Comparison of ENCODE assay signal across 30 cellular contexts in the genomic region with DNA sequence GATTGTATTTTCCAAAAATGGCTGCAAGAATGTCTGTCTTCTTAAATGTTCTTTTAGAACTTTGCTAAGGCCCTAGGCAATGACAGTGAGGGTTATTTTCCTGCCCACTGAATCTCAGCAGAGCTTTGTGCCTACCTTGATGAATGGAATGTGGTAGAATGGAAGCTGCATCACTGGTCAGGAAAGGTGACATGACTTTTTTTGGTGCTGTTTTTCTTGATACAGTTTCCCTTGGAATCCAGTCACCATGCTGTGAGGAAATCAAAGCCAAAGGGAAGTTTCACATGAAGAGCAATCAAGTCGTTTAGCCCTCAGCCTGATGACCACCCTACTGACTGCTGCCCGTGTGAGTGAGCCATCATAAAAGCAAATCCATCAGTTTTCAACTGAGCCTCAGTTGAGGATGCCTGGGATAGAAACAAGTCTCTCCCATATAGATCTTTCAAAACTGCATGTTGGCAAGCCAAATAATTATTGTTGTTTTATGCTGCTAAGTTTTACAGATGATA.
"Had no signal": no experiment of that assay in that cellular context is flagged by ENCODE, and none has a peak within 500 bp of the region (broad histone marks: within the 10 kb centered on the region; RNA-seq: fewer than 3 reads in every experiment).

No MANE protein-coding gene starts in this region.

- H3K27me3 ChIP-seq: adrenal gland, body of pancreas, breast epithelium, Peyer's patch, SJSA1 had no signal

- H3K4me3 Mint-ChIP-seq: activated CD8-positive, alpha-beta T cell treated with anti-CD3 and anti-CD28 coated beads for 36 hours; activated naive CD4-positive, alpha-beta T cell treated with anti-CD3 and anti-CD28 coated beads for 36 hours; activated T-cell treated with anti-CD3 and anti-CD28 coated beads, Interleukin-2, amount 50 U/mL, for 24 hours; T-cell; T-helper 17 cell had no signal

- H3K4me3 ChIP-seq: adrenal gland, body of pancreas, breast epithelium, K562, Peyer's patch, SJSA1 had no signal

- ATAC-seq: activated CD8-positive, alpha-beta T cell treated with anti-CD3 and anti-CD28 coated beads for 36 hours; activated naive CD4-positive, alpha-beta T cell treated with anti-CD3 and anti-CD28 coated beads, Interleukin-2, amount 50 U/mL, for 72 hours; body of pancreas; K562; T-cell; T-helper 17 cell had no signal

- H3K36me3 Mint-ChIP-seq: activated naive CD4-positive, alpha-beta T cell treated with anti-CD3 and anti-CD28 coated beads, Interleukin-2, amount 50 U/mL, for 72 hours; T-cell had no signal

- H3K36me3 ChIP-seq: adrenal gland, breast epithelium, Peyer's patch, SJSA1 had no signal

- H3K4me2 ChIP-seq: SK-N-SH had no signal

- H3K27ac ChIP-seq: adrenal gland, body of pancreas, breast epithelium, Peyer's patch, SJSA1, VCaP had no signal

- H3K9me2 ChIP-seq: SK-N-SH had no signal

- H3K4me1 ChIP-seq: adrenal gland, body of pancreas, breast epithelium, Peyer's patch, SJSA1 had no signal

- H3K4me1 Mint-ChIP-seq: T-cell, T-helper 17 cell had no signal

- H3K27me3 Mint-ChIP-seq: activated CD8-positive, alpha-beta T cell treated with anti-CD3 and anti-CD28 coated beads for 36 hours; activated T-cell treated with anti-CD3 and anti-CD28 coated beads, Interleukin-2, amount 50 U/mL, for 24 hours; T-cell; T-helper 17 cell had no signal

- H3K9me3 Mint-ChIP-seq: activated naive CD4-positive, alpha-beta T cell treated with anti-CD3 and anti-CD28 coated beads, Interleukin-2, amount 50 U/mL, for 72 hours had no signal

- H3K27ac Mint-ChIP-seq: activated CD8-positive, alpha-beta T cell treated with anti-CD3 and anti-CD28 coated beads for 36 hours; activated naive CD4-positive, alpha-beta T cell treated with anti-CD3 and anti-CD28 coated beads for 36 hours; activated naive CD4-positive, alpha-beta T cell treated with anti-CD3 and anti-CD28 coated beads, Interleukin-2, amount 50 U/mL, for 72 hours; activated T-cell treated with anti-CD3 and anti-CD28 coated beads, Interleukin-2, amount 50 U/mL, for 24 hours; activated T-helper 2 cell treated with anti-CD3 and anti-CD28 coated beads, Interferon-gamma antibody, Interleukin-2, Interleukin-4, amounts not matched to agents 10 μg/mL and 5 μg/mL and 100 μg/mL, durations not matched to agents 14 hours and 24 hours and 36 hours; T-cell; T-helper 17 cell had no signal

- DNase-seq: activated CD4-positive, alpha-beta T cell treated with anti-CD3 and anti-CD28 coated beads for 1 hour; activated CD4-positive, alpha-beta T cell treated with anti-CD3 and anti-CD28 coated beads for 48 hours; activated CD4-positive, alpha-beta T cell treated with anti-CD3 and anti-CD28 coated beads, Interleukin-2, amount 50 U/mL, for 4 hours; activated CD4-positive, CD25-positive, alpha-beta regulatory T cell; activated CD8-positive, alpha-beta T cell treated with anti-CD3 and anti-CD28 coated beads for 36 hours; activated gamma-delta T cell treated with Interleukin-2 at 50 U/mL for 16 hours; activated naive CD4-positive, alpha-beta T cell treated with anti-CD3 and anti-CD28 coated beads for 36 hours; activated T-cell treated with anti-CD3 and anti-CD28 coated beads, Interleukin-2, amount 50 U/mL, for 24 hours; adrenal gland; body of pancreas; caudate nucleus; cerebellar nuclear complex; NCI-H1105; NCI-H1417 treated with DMSO at 0.1 percent for 48 hours; NCI-H1930; NCI-H2081 treated with DMSO at 0.1 percent for 48 hours; NCI-H345; NCI-H524 treated with DMSO at 0.1 percent for 48 hours; Peyer's patch; RPMI8226; SHP77 treated with DMSO at 0.1 percent for 48 hours; SK-N-SH; T-cell; T-helper 17 cell had no signal
